In genomic region chr2:41949091-41949490, GRCh38 we compare ENCODE assay signal across 21 cellular contexts.
"Had no signal": no experiment of that assay in that cellular context is flagged by ENCODE, and none has a peak within 500 bp of the region (broad histone marks: within the 10 kb centered on the region; RNA-seq: fewer than 3 reads in every experiment).

No MANE protein-coding gene starts in this region.

- DNase-seq: activated CD4-positive, alpha-beta memory T cell treated with anti-CD3 and anti-CD28 coated beads for 36 hours; activated CD4-positive, alpha-beta T cell treated with anti-CD3 and anti-CD28 coated beads for 4 hours; activated CD4-positive, CD25-positive, alpha-beta regulatory T cell; activated effector memory CD4-positive, alpha-beta T cell treated with anti-CD3 and anti-CD28 coated beads, Interleukin-2, amount 50 U/mL, for 16 hours; activated naive CD4-positive, alpha-beta T cell treated with anti-CD3 and anti-CD28 coated beads, Interleukin-2, amount 10 ng/mL, durations not matched to agents 7 days and 5 days; amygdala; cerebellar nuclear complex; naive thymus-derived CD8-positive, alpha-beta T cell; ovary; spleen; stimulated activated CD4-positive, alpha-beta T cell treated with anti-CD3 and anti-CD28 coated beads, Interleukin-4, amount 100 ng/mL, for 1 hour; stimulated activated naive CD4-positive, alpha-beta T cell; T1000; testis had no signal

- H3K4me3 Mint-ChIP-seq: activated CD4-positive, alpha-beta memory T cell treated with anti-CD3 and anti-CD28 coated beads for 36 hours; activated naive CD4-positive, alpha-beta T cell treated with anti-CD3 and anti-CD28 coated beads, Interleukin-2, amount 10 ng/mL, durations not matched to agents 7 days and 5 days; naive thymus-derived CD8-positive, alpha-beta T cell; T-helper 1 cell treated with Interleukin-12 subunit alpha and Interleukin-12 subunit beta and Interleukin-4 antibody, amounts not matched to agents 30 μg/mL and 1 μg/mL, for 36 hours; type B pancreatic cell had no signal

- H3K27me3 ChIP-seq: ovary, testis, vagina had no signal

- H3K4me1 ChIP-seq: prostate gland, vagina had no signal

- H3K27ac ChIP-seq: coronary artery, epithelial cell of prostate, neutrophil, prostate gland, spleen, testis, vagina had no signal

- H3K9me3 Mint-ChIP-seq: activated CD4-positive, alpha-beta memory T cell treated with anti-CD3 and anti-CD28 coated beads for 36 hours; activated naive CD4-positive, alpha-beta T cell treated with anti-CD3 and anti-CD28 coated beads, Interleukin-2, amount 10 ng/mL, durations not matched to agents 7 days and 5 days; naive thymus-derived CD8-positive, alpha-beta T cell; T-helper 1 cell treated with Interleukin-12 subunit alpha and Interleukin-12 subunit beta and Interleukin-4 antibody, amounts not matched to agents 30 μg/mL and 1 μg/mL, for 36 hours; type B pancreatic cell had no signal

- H3K9me3 ChIP-seq: neutrophil, ovary, prostate gland, spleen, testis, vagina had no signal

- ATAC-seq: naive thymus-derived CD8-positive, alpha-beta T cell had no signal

- H3K36me3 Mint-ChIP-seq: activated CD4-positive, alpha-beta memory T cell treated with anti-CD3 and anti-CD28 coated beads for 36 hours; activated naive CD4-positive, alpha-beta T cell treated with anti-CD3 and anti-CD28 coated beads, Interleukin-2, amount 10 ng/mL, durations not matched to agents 7 days and 5 days; type B pancreatic cell had no signal

- H3K27ac Mint-ChIP-seq: activated CD4-positive, alpha-beta memory T cell treated with anti-CD3 and anti-CD28 coated beads for 36 hours; activated naive CD4-positive, alpha-beta T cell treated with anti-CD3 and anti-CD28 coated beads, Interleukin-2, amount 10 ng/mL, durations not matched to agents 7 days and 5 days; naive thymus-derived CD8-positive, alpha-beta T cell; T-helper 1 cell treated with Interleukin-12 subunit alpha and Interleukin-12 subunit beta and Interleukin-4 antibody, amounts not matched to agents 30 μg/mL and 1 μg/mL, for 36 hours; type B pancreatic cell had no signal

- H3K36me3 ChIP-seq: neutrophil, ovary, prostate gland, spleen, vagina had no signal

- H3K4me3 ChIP-seq: coronary artery, ovary, prostate gland, spleen, testis, vagina had no signal
